ENCODE assay signal across 19 cellular contexts in genomic region chr15:56757884-56758283, GRCh38. TPM values are rescaled to one million over a fixed set of nuclear protein-coding genes. Genes with fewer than 3 reads are reported as not detected.
DNase-seq lines count a peak whose midpoint lies in the region; TF ChIP-seq lines count a peak whose summit lies in the region.
"Had no signal": no experiment of that assay in that cellular context is flagged by ENCODE, and none has a peak within 500 bp of the region (broad histone marks: within the 10 kb centered on the region; RNA-seq: fewer than 3 reads in every experiment).

No MANE protein-coding gene starts in this region.

- no peaks in the 10 kb centered on the region for H3K36me3 ChIP-seq in right atrium auricular region

- H3K27ac ChIP-seq in right atrium auricular region = no peak overlapping the region
- H3K27ac ChIP-seq: hepatocyte had no signal

- H3K4me1 ChIP-seq in right atrium auricular region = peaks cover 0 to 8% of the 10 kb centered on the region in 2 donors

- peak; percentile 16 for DNase-seq in CD1c-positive myeloid dendritic cell (ENCODE audit: extremely low spot score)
- DNase-seq in Kasumi-1 (lab: John Stamatoyannopoulos, UW) = peak; percentile 46 to 63
- DNase-seq in RPMI8226 = peak; percentile 40
- DNase-seq in medulla oblongata (ENCODE audit: extremely low spot score) = peak; percentile 35
- DNase-seq in right atrium auricular region (ENCODE audit: low spot score) = no peak
- no peak for DNase-seq in NCI-H2196 treated with DMSO at 0.1 percent for 48 hours (lab: John Stamatoyannopoulos, UW; ENCODE audit: unreplicated experiment)
- DNase-seq in NCI-H128 (lab: John Stamatoyannopoulos, UW; ENCODE audit: unreplicated experiment) = no peak
- no peak for DNase-seq in activated effector memory CD4-positive, alpha-beta T cell treated with Interleukin-2 at 50 U/mL for 16 hours
- DNase-seq: activated CD8-positive, alpha-beta memory T cell treated with anti-CD3 and anti-CD28 coated beads, Interleukin-2, amount 50 U/mL, for 4 hours; activated naive CD8-positive, alpha-beta T cell treated with anti-CD3 and anti-CD28 coated beads, Interleukin-2, amount 50 U/mL, for 24 hours; effector CD8-positive, alpha-beta T cell; foreskin melanocyte; left ventricle myocardium superior; mucosa of descending colon; NCI-H1105; NCI-H2081 treated with DMSO at 0.1 percent for 48 hours; NCI-H510A; substantia nigra had no signal

- no peak for TF ChIP-seq CTCF in right atrium auricular region (IDR thresholded peaks at IDR 0.05)

- H3K4me3 ChIP-seq in right atrium auricular region = no peak overlapping the region
- H3K4me3 ChIP-seq: hepatocyte, mucosa of descending colon had no signal

- no peaks in the 10 kb centered on the region for H3K9me3 ChIP-seq in right atrium auricular region
- H3K9me3 ChIP-seq: mucosa of descending colon had no signal

- no peaks in the 10 kb centered on the region for H3K27me3 ChIP-seq in right atrium auricular region
- H3K27me3 ChIP-seq: hepatocyte had no signal

RNA-seq across cellular contexts. Expression of gene ZNF280D, which starts 24.6 kb away (rescaled TPM):
- total RNA-seq in right atrium auricular region = 10 to 100 TPM; 18.4 to 20.2 TPM

Comparison
In these comparisons a context has a peak if more than half of its experiments do, and no peak if none do; other contexts are left out.
1. DNase-seq: peak in CD1c-positive myeloid dendritic cell (single experiment), Kasumi-1 (2 of 2), RPMI8226 (single experiment) and medulla oblongata (single experiment); none in right atrium auricular region (single experiment), NCI-H2196 treated with DMSO at 0.1 percent for 48 hours (single experiment), NCI-H128 (single experiment) and activated effector memory CD4-positive, alpha-beta T cell treated with Interleukin-2 at 50 U/mL for 16 hours (single experiment).